In the genomic region with DNA sequence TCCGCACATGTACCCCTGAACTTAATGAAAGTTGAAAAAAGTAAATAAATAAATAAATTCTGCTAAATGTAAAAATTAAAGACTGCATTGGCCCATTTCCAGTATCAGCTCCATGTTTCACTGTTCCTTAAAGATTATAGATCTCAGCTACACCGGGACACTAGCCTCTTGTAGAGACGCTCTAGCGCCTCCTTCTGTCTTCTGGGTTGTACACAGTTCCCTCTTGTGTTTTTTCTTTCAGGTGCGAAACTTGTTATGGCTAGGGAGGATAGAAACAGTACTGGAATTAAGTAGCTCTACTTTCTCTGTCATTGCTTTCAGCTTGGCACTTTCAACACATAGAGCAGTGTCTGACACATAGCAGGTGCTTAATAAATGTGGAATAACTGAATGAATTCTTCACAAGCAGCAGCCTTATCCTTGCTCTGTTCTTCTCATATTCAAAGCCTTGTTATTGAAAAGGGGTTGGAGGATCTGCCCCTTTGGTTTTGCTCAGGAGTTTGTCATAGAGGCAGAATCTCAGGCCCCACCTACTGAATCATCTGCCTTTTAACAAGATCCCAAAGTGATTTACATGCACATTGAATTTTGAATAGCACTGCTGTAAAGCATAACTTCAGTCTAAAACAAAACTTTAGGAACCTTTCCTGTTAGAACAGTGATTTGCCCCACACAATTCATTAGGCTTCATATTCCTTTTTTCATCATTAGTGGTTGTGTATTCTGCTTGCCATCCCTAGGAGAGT, we compare ENCODE assay signal across 11 cellular contexts.
A peak's percentile ranks its signal among the peaks of the same experiment; 100 is the strongest.
DNase-seq lines count a peak whose midpoint lies in the region; ATAC-seq and TF ChIP-seq lines count a peak whose summit lies in the region.
"Had no signal": no experiment of that assay in that cellular context is flagged by ENCODE, and none has a peak within 500 bp of the region (broad histone marks: within the 10 kb centered on the region; RNA-seq: fewer than 3 reads in every experiment).

No MANE protein-coding gene starts in this region.

- no peaks in the 10 kb centered on the region for H3K27me3 Mint-ChIP-seq in natural killer cell (ENCODE audit: low read depth in 2 of 2)
- no peaks in the 10 kb centered on the region for H3K27me3 Mint-ChIP-seq in natural killer cell treated with Interleukin-12 subunit alpha and Interleukin-12 subunit beta and Interleukin-15 and Interleukin-18, amount 100 ng/mL, for 72 hours
- H3K27me3 Mint-ChIP-seq in stimulated activated naive CD8-positive, alpha-beta T cell treated with anti-CD3 and anti-CD28 coated beads, Interleukin-15, amount 100 ng/mL, for 72 hours: no peaks in the 10 kb centered on the region

- no peak overlapping the region for H3K27ac Mint-ChIP-seq in natural killer cell
- H3K27ac Mint-ChIP-seq in natural killer cell treated with Interleukin-12 subunit alpha and Interleukin-12 subunit beta and Interleukin-15 and Interleukin-18, amount 100 ng/mL, for 72 hours: no peak overlapping the region
- H3K27ac Mint-ChIP-seq in stimulated activated naive CD8-positive, alpha-beta T cell treated with anti-CD3 and anti-CD28 coated beads, Interleukin-15, amount 100 ng/mL, for 72 hours: no peak overlapping the region
- H3K27ac Mint-ChIP-seq: mesothelial cell of epicardium had no signal

- H3K4me2 ChIP-seq in PC-3 (ENCODE audit: low read length): no peak overlapping the region

- no peak overlapping the region for H3K4me3 ChIP-seq in PC-3 (ENCODE audit: low read length)
- no peak overlapping the region for H3K4me3 ChIP-seq in foreskin fibroblast (ENCODE audit: low read depth in 1 of 2, low read length in 2 of 2)
- H3K4me3 ChIP-seq in effector memory CD4-positive, alpha-beta T cell (ENCODE audit: insufficient read depth, low read depth, low read length, poor library complexity, severe bottlenecking): no peak overlapping the region

- peak; percentile 42 to 69 (median 56) for ATAC-seq in natural killer cell
- ATAC-seq in natural killer cell treated with Interleukin-12 subunit alpha and Interleukin-12 subunit beta and Interleukin-15 and Interleukin-18, amount 100 ng/mL, for 72 hours: no peak
- ATAC-seq in PC-3: no peak
- no peak for ATAC-seq in stimulated activated naive CD8-positive, alpha-beta T cell treated with anti-CD3 and anti-CD28 coated beads, Interleukin-15, amount 100 ng/mL, for 72 hours
- no peak for ATAC-seq in HG02571 (IDR thresholded peaks at IDR 0.05; ENCODE audit: unreplicated experiment)
- ATAC-seq: activated naive CD4-positive, alpha-beta T cell treated with anti-CD3 and anti-CD28 coated beads, Interleukin-2, amount 50 U/mL, for 72 hours had no signal

- no peaks in the 10 kb centered on the region for H4K20me1 ChIP-seq in PC-3 (ENCODE audit: low read length)

- H3K4me1 Mint-ChIP-seq in natural killer cell: peaks cover 0 to 5% of the 10 kb centered on the region in 2 donors
- H3K4me1 Mint-ChIP-seq in natural killer cell treated with Interleukin-12 subunit alpha and Interleukin-12 subunit beta and Interleukin-15 and Interleukin-18, amount 100 ng/mL, for 72 hours (ENCODE audit: low read depth in 2 of 2): no peaks in the 10 kb centered on the region
- no peaks in the 10 kb centered on the region for H3K4me1 Mint-ChIP-seq in stimulated activated naive CD8-positive, alpha-beta T cell treated with anti-CD3 and anti-CD28 coated beads, Interleukin-15, amount 100 ng/mL, for 72 hours
- H3K4me1 Mint-ChIP-seq: mesothelial cell of epicardium had no signal

- H3K9me3 ChIP-seq in PC-3 (ENCODE audit: low read length): no peaks in the 10 kb centered on the region
- no peaks in the 10 kb centered on the region for H3K9me3 ChIP-seq in effector memory CD4-positive, alpha-beta T cell (ENCODE audit: control insufficient read depth, low read length)

- no peak overlapping the region for H3K27ac ChIP-seq in PC-3 (ENCODE audit: low read length)
- H3K27ac ChIP-seq in effector memory CD4-positive, alpha-beta T cell (ENCODE audit: insufficient read depth, low read length, poor library complexity, severe bottlenecking): no peak overlapping the region
- H3K27ac ChIP-seq: VCaP had no signal

- no peak overlapping the region for H3K9ac ChIP-seq in PC-3 (ENCODE audit: low read length)

- H3K79me2 ChIP-seq in PC-3 (ENCODE audit: low read length): no peaks in the 10 kb centered on the region

- H3K4me1 ChIP-seq in PC-3 (ENCODE audit: insufficient read depth, low read length): no peaks in the 10 kb centered on the region
- H3K4me1 ChIP-seq in effector memory CD4-positive, alpha-beta T cell (ENCODE audit: control insufficient read depth, insufficient read depth, low read length, poor library complexity, severe bottlenecking): no peaks in the 10 kb centered on the region

- H3K9me2 ChIP-seq in PC-3 (replicated peaks; ENCODE audit: low read length): no peaks in the 10 kb centered on the region

- H3K4me3 Mint-ChIP-seq in natural killer cell: no peak overlapping the region
- H3K4me3 Mint-ChIP-seq in natural killer cell treated with Interleukin-12 subunit alpha and Interleukin-12 subunit beta and Interleukin-15 and Interleukin-18, amount 100 ng/mL, for 72 hours: no peak overlapping the region
- no peak overlapping the region for H3K4me3 Mint-ChIP-seq in stimulated activated naive CD8-positive, alpha-beta T cell treated with anti-CD3 and anti-CD28 coated beads, Interleukin-15, amount 100 ng/mL, for 72 hours
- H3K4me3 Mint-ChIP-seq: mesothelial cell of epicardium had no signal

- H2AFZ ChIP-seq in PC-3 (ENCODE audit: low read length): no peak overlapping the region

- H3K36me3 Mint-ChIP-seq in natural killer cell: peaks cover 8% of the 10 kb centered on the region
- H3K36me3 Mint-ChIP-seq in natural killer cell treated with Interleukin-12 subunit alpha and Interleukin-12 subunit beta and Interleukin-15 and Interleukin-18, amount 100 ng/mL, for 72 hours: peaks cover 11% of the 10 kb centered on the region

- POLR2A ChIA-PET in PC-3 (lab: Charles Lee; ENCODE audit: unreplicated experiment): no interaction called here

- H3K36me3 ChIP-seq in PC-3 (ENCODE audit: low read depth, low read length): no peaks in the 10 kb centered on the region
- H3K36me3 ChIP-seq in effector memory CD4-positive, alpha-beta T cell (ENCODE audit: control insufficient read depth, insufficient read depth, low read length): no peaks in the 10 kb centered on the region

- TF ChIP-seq CTCF in natural killer cell (IDR thresholded peaks at IDR 0.05) (peak; percentile 42), PC-3 (conservative IDR thresholded peaks at IDR 0.05; ENCODE audit: low read depth, low read length) (peak; percentile 52), foreskin fibroblast (IDR thresholded peaks at IDR 0.05; ENCODE audit: low read depth, low read length) (peak; percentile 20)

- no TSS peak for BruUV-seq in PC-3 (replicated peaks; lab: Mats Ljungman, UMichigan)

- DNase-seq in natural killer cell: no peak
- no peak for DNase-seq in natural killer cell treated with Interleukin-12 subunit alpha and Interleukin-12 subunit beta and Interleukin-15 and Interleukin-18, amount 100 ng/mL, for 72 hours (ENCODE audit: low spot score)
- peak; percentile 32 for DNase-seq in PC-3
- DNase-seq in foreskin fibroblast: peak in 1 of 2 donors; percentile 52
- no peak for DNase-seq in stimulated activated naive CD8-positive, alpha-beta T cell treated with anti-CD3 and anti-CD28 coated beads, Interleukin-15, amount 100 ng/mL, for 72 hours
- DNase-seq in effector memory CD4-positive, alpha-beta T cell: no peak
- no peak for DNase-seq in activated naive CD4-positive, alpha-beta T cell (lab: John Stamatoyannopoulos, UW)

- intact Hi-C loops in natural killer cell (cut with micrococcal nuclease): loop anchor here (1.0 to 2.0 kb wide), 2 partner anchors 78 to 257 kb away; no protein-coding TSS in a partner anchor
- intact Hi-C loops in PC-3 (cut with micrococcal nuclease): no loop called here

- H3K9me3 Mint-ChIP-seq in natural killer cell: no peaks in the 10 kb centered on the region
- H3K9me3 Mint-ChIP-seq in natural killer cell treated with Interleukin-12 subunit alpha and Interleukin-12 subunit beta and Interleukin-15 and Interleukin-18, amount 100 ng/mL, for 72 hours: no peaks in the 10 kb centered on the region
- H3K9me3 Mint-ChIP-seq in stimulated activated naive CD8-positive, alpha-beta T cell treated with anti-CD3 and anti-CD28 coated beads, Interleukin-15, amount 100 ng/mL, for 72 hours: no peaks in the 10 kb centered on the region
- H3K9me3 Mint-ChIP-seq: activated naive CD4-positive, alpha-beta T cell treated with anti-CD3 and anti-CD28 coated beads, Interleukin-2, amount 50 U/mL, for 72 hours; mesothelial cell of epicardium had no signal

- CTCF ChIA-PET in PC-3 (lab: Charles Lee): no interaction called here

- no peaks in the 10 kb centered on the region for H3F3A ChIP-seq in PC-3 (ENCODE audit: low read length, unreplicated experiment)

- H3K27me3 ChIP-seq in PC-3 (ENCODE audit: low read length): no peaks in the 10 kb centered on the region
- H3K27me3 ChIP-seq in effector memory CD4-positive, alpha-beta T cell (replicated peaks; ENCODE audit: control insufficient read depth, insufficient read depth, low read length, poor library complexity, severe bottlenecking): no peaks in the 10 kb centered on the region

Comparison
In these comparisons a context has a peak if more than half of its experiments do, and no peak if none do; other contexts are left out.
1. ATAC-seq: peak in natural killer cell (3 of 3); none in natural killer cell treated with Interleukin-12 subunit alpha and Interleukin-12 subunit beta and Interleukin-15 and Interleukin-18, amount 100 ng/mL, for 72 hours (0 of 2), PC-3 (single experiment), stimulated activated naive CD8-positive, alpha-beta T cell treated with anti-CD3 and anti-CD28 coated beads, Interleukin-15, amount 100 ng/mL, for 72 hours (single experiment) and HG02571 (single experiment).
2. Peak in every context shown above with its lines, with median percentiles within 50 percentile points of each other: CTCF ChIP-seq.